In the genomic region with DNA sequence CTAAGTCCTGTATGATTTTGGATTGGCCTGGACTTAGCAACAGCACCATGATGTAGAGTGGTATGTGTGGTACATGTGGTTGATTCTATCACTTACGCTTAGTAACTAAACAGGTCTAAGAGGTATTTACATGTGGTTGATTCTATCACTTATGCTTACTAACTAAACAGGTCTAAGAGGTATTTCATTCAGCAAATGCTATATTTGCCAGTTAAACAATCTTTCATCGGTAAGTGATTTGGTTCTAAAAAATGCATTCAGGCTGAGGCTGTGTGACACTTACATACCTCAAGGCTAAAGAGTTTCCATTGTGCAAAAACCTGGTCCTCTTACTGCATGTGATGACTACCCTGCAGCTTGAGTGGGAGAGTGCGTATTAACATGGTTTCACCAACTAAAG, we compare ENCODE assay signal across 24 cellular contexts. TPM values are rescaled to one million over a fixed set of nuclear protein-coding genes. Genes with fewer than 3 reads are reported as not detected.
DNase-seq lines count a peak whose midpoint lies in the region; ATAC-seq and TF ChIP-seq lines count a peak whose summit lies in the region.
"Had no signal": no experiment of that assay in that cellular context is flagged by ENCODE, and none has a peak within 500 bp of the region (broad histone marks: within the 10 kb centered on the region; RNA-seq: fewer than 3 reads in every experiment).

No MANE protein-coding gene starts in this region.

- no peak for ATAC-seq in GM19452 (IDR thresholded peaks at IDR 0.05; ENCODE audit: unreplicated experiment)
- ATAC-seq: gastrocnemius medialis; naive thymus-derived CD4-positive, alpha-beta T cell; right cardiac atrium; T-helper 17 cell had no signal

- no peak overlapping the region for H3K4ac ChIP-seq in mesenchymal stem cell (ENCODE audit: low read depth in 1 of 2, low read length in 2 of 2)

- peak; percentile 78 for DNase-seq in AG10803 (ENCODE audit: low read depth)
- peak; percentile 84 for DNase-seq in GM23248
- DNase-seq in choroid plexus epithelial cell (ENCODE audit: low read depth): peak; percentile 38
- DNase-seq in mesenchymal stem cell: peak; percentile 33
- DNase-seq in dorsolateral prefrontal cortex: no peak
- DNase-seq in HuH-7.5 (ENCODE audit: low spot score): no peak
- DNase-seq: activated CD4-positive, alpha-beta memory T cell treated with anti-CD3 and anti-CD28 coated beads for 36 hours; activated naive CD4-positive, alpha-beta T cell treated with anti-CD3 and anti-CD28 coated beads, Interleukin-2, amount 10 ng/mL, durations not matched to agents 7 days and 5 days; DMS79; gastrocnemius medialis; H9; kidney; naive thymus-derived CD4-positive, alpha-beta T cell; NCI-H1048; NCI-H187 treated with DMSO at 0.1 percent for 48 hours; NCI-H2227 treated with DMSO at 0.1 percent for 48 hours; ovary; right cardiac atrium; SHP77; T-helper 17 cell had no signal

- peaks cover 26% of the 10 kb centered on the region for H3K79me2 ChIP-seq in GM23248 (ENCODE audit: insufficient read depth)

- H3K27ac ChIP-seq in GM23248 (peak overlapping the region; percentile 84), mesenchymal stem cell (ENCODE audit: low read length, poor library complexity, severe bottlenecking) (no peak overlapping the region), dorsolateral prefrontal cortex (no peak overlapping the region)
- H3K27ac ChIP-seq: coronary artery, gastrocnemius medialis, KMS-11, ovary had no signal

- peak overlapping the region; percentile 52 for H3K9ac ChIP-seq in GM23248
- no peak overlapping the region for H3K9ac ChIP-seq in mesenchymal stem cell (ENCODE audit: low read length)
- H3K9ac ChIP-seq: KMS-11 had no signal

- H2AFZ ChIP-seq in GM23248 (no peak overlapping the region), mesenchymal stem cell (ENCODE audit: low read depth, low read length) (no peak overlapping the region)

- intact Hi-C loops in dorsolateral prefrontal cortex (cut with DNase I): no loop called here

- H3K4me1 ChIP-seq in GM23248 (ENCODE audit: insufficient read depth) (peaks cover 14% of the 10 kb centered on the region), mesenchymal stem cell (ENCODE audit: control insufficient read depth, insufficient read depth, low read depth, low read length) (no peaks in the 10 kb centered on the region)

- no peak overlapping the region for H2BK120ac ChIP-seq in mesenchymal stem cell (ENCODE audit: low read depth, low read length)

- H3F3A ChIP-seq in GM23248 (ENCODE audit: insufficient read depth): peaks cover 30% of the 10 kb centered on the region

- H3K27me3 ChIP-seq in GM23248 (replicated peaks; ENCODE audit: insufficient read depth) (no peaks in the 10 kb centered on the region), mesenchymal stem cell (ENCODE audit: control insufficient read depth in 1 of 2, insufficient read depth in 1 of 2, low read length in 2 of 2) (no peaks in the 10 kb centered on the region), dorsolateral prefrontal cortex (no peaks in the 10 kb centered on the region)
- H3K27me3 ChIP-seq: gastrocnemius medialis, ovary had no signal

- H2BK15ac ChIP-seq in mesenchymal stem cell (ENCODE audit: low read depth, poor library complexity, severe bottlenecking): no peak overlapping the region

- H3K9me3 ChIP-seq in GM23248 (ENCODE audit: low read depth) (no peaks in the 10 kb centered on the region), mesenchymal stem cell (ENCODE audit: control insufficient read depth, low read length) (no peaks in the 10 kb centered on the region)
- H3K9me3 ChIP-seq: gastrocnemius medialis, ovary had no signal

- no peak overlapping the region for H2AK5ac ChIP-seq in mesenchymal stem cell (ENCODE audit: low read length, severe bottlenecking)

- peaks cover 19% of the 10 kb centered on the region for H3K79me1 ChIP-seq in mesenchymal stem cell (replicated peaks; ENCODE audit: low read length, poor library complexity, severe bottlenecking)

- no peak overlapping the region for H3K23ac ChIP-seq in mesenchymal stem cell (ENCODE audit: low read length in 2 of 2)

- H3K4me2 ChIP-seq in GM23248 (ENCODE audit: unreplicated experiment) (no peak overlapping the region), mesenchymal stem cell (ENCODE audit: low read length, poor library complexity, severe bottlenecking) (no peak overlapping the region)
- H3K4me2 ChIP-seq: KMS-11 had no signal

- no peak overlapping the region for H2BK5ac ChIP-seq in mesenchymal stem cell (ENCODE audit: low read depth, low read length, poor library complexity, severe bottlenecking)

- no peak overlapping the region for H4K8ac ChIP-seq in mesenchymal stem cell (ENCODE audit: low read length)

- no peak overlapping the region for H3K4me3 ChIP-seq in AG10803 (ENCODE audit: low read length)
- H3K4me3 ChIP-seq in GM23248: no peak overlapping the region
- H3K4me3 ChIP-seq in choroid plexus epithelial cell (ENCODE audit: low read depth, low read length): no peak overlapping the region
- no peak overlapping the region for H3K4me3 ChIP-seq in mesenchymal stem cell (ENCODE audit: insufficient read depth in 1 of 2, low read depth in 1 of 2, low read length in 2 of 2)
- no peak overlapping the region for H3K4me3 ChIP-seq in dorsolateral prefrontal cortex
- H3K4me3 ChIP-seq: coronary artery, gastrocnemius medialis, ovary had no signal

- H3K14ac ChIP-seq in mesenchymal stem cell (ENCODE audit: low read length in 2 of 2): no peak overlapping the region

- H3K36me3 ChIP-seq in GM23248 (ENCODE audit: low read depth) (peaks cover 30% of the 10 kb centered on the region), mesenchymal stem cell (ENCODE audit: control insufficient read depth in 1 of 2, insufficient read depth in 2 of 2, low read depth in 1 of 2, low read length in 2 of 2) (peaks cover 34 to 88% of the 10 kb centered on the region in 2 experiments)
- H3K36me3 ChIP-seq: ovary had no signal

- in situ Hi-C loops in GM23248 (cut with MboI): no loop called here

- H4K20me1 ChIP-seq in GM23248 (ENCODE audit: insufficient read depth): peaks cover 3% of the 10 kb centered on the region; the same call in 1 of the 2 replicates

- no peak for TF ChIP-seq CTCF in AG10803 (conservative IDR thresholded peaks at IDR 0.05; ENCODE audit: low read length)
- no peak for TF ChIP-seq CTCF in choroid plexus epithelial cell (conservative IDR thresholded peaks at IDR 0.05; ENCODE audit: low read depth, low read length)
- no peak for TF ChIP-seq CTCF in dorsolateral prefrontal cortex (IDR thresholded peaks at IDR 0.05 in 54 of 56, conservative IDR thresholded peaks at IDR 0.05 in 2 of 56; ENCODE audit: low read depth in 1 of 56, partially characterized antibody in 56 of 56)

- no peak overlapping the region for H3K18ac ChIP-seq in mesenchymal stem cell (ENCODE audit: low read depth in 1 of 2, low read length in 2 of 2)

- no peak overlapping the region for H4K91ac ChIP-seq in mesenchymal stem cell (ENCODE audit: low read length)

- H2BK12ac ChIP-seq in mesenchymal stem cell (ENCODE audit: low read length in 2 of 2): no peak overlapping the region

- 42 to 49% methylated on average over 3 of the region's 3 CpGs for WGBS in GM23248 (ENCODE audit: low coverage in 1 of 2, low lambda C conversion rate in 2 of 2, missing lambda C conversion rate in 2 of 2), 2 experiments
- WGBS in mesenchymal stem cell: 71% methylated on average over 2 of the region's 3 CpGs

- H3K9me2 ChIP-seq in GM23248 (ENCODE audit: insufficient read depth): no peaks in the 10 kb centered on the region

RNA-seq across cellular contexts. Expression of gene EIF4E2, which starts 13.1 kb away (rescaled TPM):
- 82.8 and 98.5 TPM in 2 replicates for total RNA-seq in GM23248 (2014; rRNA removed; shearing (Covaris generic))
- polyA plus RNA-seq in GM23248 (2016; fragmentation: Nextera tagmentation; extraction: Ambion mirVana): 147 and 150 TPM in 2 replicates
- 66.8 TPM for polyA plus RNA-seq in mesenchymal stem cell (2013, experiment 1 of 2)
- polyA plus RNA-seq in mesenchymal stem cell (2013, experiment 2 of 2): 68.3 TPM
- 10 to 100 TPM; 38.9 to 64.3 (median 51.5) TPM for total RNA-seq in dorsolateral prefrontal cortex

RNA-seq across cellular contexts. Expression of gene TIGD1, which starts 13.2 kb away (rescaled TPM):
- 2.0 and 4.3 TPM in 2 replicates for total RNA-seq in GM23248 (2014; rRNA removed; shearing (Covaris generic))
- 3.2 and 3.6 TPM in 2 replicates for polyA plus RNA-seq in GM23248 (2016; fragmentation: Nextera tagmentation; extraction: Ambion mirVana)
- polyA plus RNA-seq in mesenchymal stem cell (2013, experiment 1 of 2): 2.6 TPM
- 2.8 TPM for polyA plus RNA-seq in mesenchymal stem cell (2013, experiment 2 of 2)
- total RNA-seq in dorsolateral prefrontal cortex: 10 to 100 TPM in 1 of 120 experiments, 1 to 10 TPM in 119; 4.1 to 10.9 (median 6.5) TPM

RNA-seq across cellular contexts. Expression of gene CHRNG, which starts 24.1 kb away (rescaled TPM):
- total RNA-seq in GM23248 (2014; rRNA removed; shearing (Covaris generic)): not detected in 2 replicates
- not detected in 2 replicates for polyA plus RNA-seq in GM23248 (2016; fragmentation: Nextera tagmentation; extraction: Ambion mirVana)
- not detected for polyA plus RNA-seq in mesenchymal stem cell (2013, experiment 1 of 2)
- polyA plus RNA-seq in mesenchymal stem cell (2013, experiment 2 of 2): not detected
- not detected for total RNA-seq in dorsolateral prefrontal cortex
- total RNA-seq: activated CD4-positive, alpha-beta memory T cell treated with anti-CD3 and anti-CD28 coated beads for 36 hours; H9; kidney; mesenteric fat pad; naive thymus-derived CD4-positive, alpha-beta T cell; ovary; right cardiac atrium; T-helper 17 cell had no signal
- polyA plus RNA-seq: ovary, right cardiac atrium had no signal

RNA-seq across cellular contexts. Expression of gene CHRND, which starts 37.6 kb away (rescaled TPM):
- not detected in 2 replicates for total RNA-seq in GM23248 (2014; rRNA removed; shearing (Covaris generic))
- polyA plus RNA-seq in GM23248 (2016; fragmentation: Nextera tagmentation; extraction: Ambion mirVana): not detected in 2 replicates
- polyA plus RNA-seq in mesenchymal stem cell (2013, experiment 1 of 2): not detected
- not detected for polyA plus RNA-seq in mesenchymal stem cell (2013, experiment 2 of 2)
- under 1 TPM in 34 of 120 experiments, not detected in 86; 0.13 to 0.93 (median 0.33) TPM for total RNA-seq in dorsolateral prefrontal cortex
- total RNA-seq: activated CD4-positive, alpha-beta memory T cell treated with anti-CD3 and anti-CD28 coated beads for 36 hours; H9; kidney; mesenteric fat pad; naive thymus-derived CD4-positive, alpha-beta T cell; T-helper 17 cell had no signal
- polyA plus RNA-seq: ovary had no signal

RNA-seq across cellular contexts. Expression of gene PRSS56, which starts 43.4 kb away (rescaled TPM):
- not detected in 2 replicates for total RNA-seq in GM23248 (2014; rRNA removed; shearing (Covaris generic))
- polyA plus RNA-seq in GM23248 (2016; fragmentation: Nextera tagmentation; extraction: Ambion mirVana): not detected in 2 replicates
- polyA plus RNA-seq in mesenchymal stem cell (2013, experiment 1 of 2): not detected
- not detected for polyA plus RNA-seq in mesenchymal stem cell (2013, experiment 2 of 2)
- total RNA-seq in dorsolateral prefrontal cortex: 1 to 10 TPM in 33 of 120 experiments, under 1 TPM in 73, not detected in 14; 0.24 to 2.5 (median 0.77) TPM
- total RNA-seq: activated CD4-positive, alpha-beta memory T cell treated with anti-CD3 and anti-CD28 coated beads for 36 hours; H9; kidney; mesenteric fat pad; naive thymus-derived CD4-positive, alpha-beta T cell; T-helper 17 cell had no signal
- polyA plus RNA-seq: naive thymus-derived CD4-positive, alpha-beta T cell; ovary had no signal

Comparison
In these comparisons a context has a peak if more than half of its experiments do, and no peak if none do; other contexts are left out.
1. DNase-seq: peak in AG10803 (single experiment), GM23248 (single experiment), choroid plexus epithelial cell (single experiment) and mesenchymal stem cell (single experiment); none in dorsolateral prefrontal cortex (0 of 10) and HuH-7.5 (single experiment).